8 cellular contexts compared by ENCODE assay signal in the genomic region with DNA sequence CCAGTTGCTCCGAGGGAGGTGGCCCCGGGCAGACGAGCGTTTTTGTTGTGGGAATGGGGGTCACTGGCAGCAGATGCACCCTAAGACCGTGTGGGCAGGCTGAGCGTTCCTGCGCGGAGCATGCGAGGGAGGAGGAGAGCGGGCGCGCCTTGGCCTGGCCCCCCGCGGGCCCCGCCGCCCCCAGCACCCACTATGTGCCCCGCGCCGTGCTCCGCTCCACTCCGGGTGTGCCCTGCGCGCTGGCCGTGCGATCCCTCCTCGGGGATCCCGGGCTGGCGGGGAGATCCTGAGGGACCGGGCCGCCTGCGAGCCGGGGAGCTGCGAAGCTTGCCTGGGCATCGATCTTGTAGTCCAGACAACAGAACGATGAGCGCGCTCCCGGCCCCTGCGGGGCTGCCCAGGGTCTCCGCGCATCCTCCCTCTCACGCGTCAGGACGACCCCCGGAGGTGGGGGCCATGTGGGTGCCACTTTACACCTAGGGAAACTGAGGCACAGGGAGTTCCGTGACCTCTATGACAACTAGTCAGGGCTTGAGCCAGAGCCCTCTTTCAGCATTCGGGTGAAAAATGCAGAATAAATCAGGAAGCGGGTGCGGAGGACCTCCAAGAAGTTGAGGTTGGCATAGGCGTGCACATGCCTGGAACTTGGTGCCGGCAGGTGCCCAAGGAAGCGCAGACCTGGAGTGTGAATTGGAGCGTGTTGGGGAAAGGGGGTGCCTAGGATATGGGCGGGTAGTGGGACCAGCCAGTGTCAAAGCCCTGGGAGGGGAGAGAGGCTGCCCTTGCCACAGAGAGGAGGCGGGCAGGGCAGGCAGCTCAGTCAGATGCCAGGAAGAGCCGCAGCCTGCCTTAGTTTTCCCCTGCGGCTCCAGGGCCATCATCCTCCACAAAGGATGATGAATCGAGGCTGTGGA. TPM values are rescaled to one million over a fixed set of nuclear protein-coding genes. Genes with fewer than 3 reads are reported as not detected.
DNase-seq lines count a peak whose midpoint lies in the region; ATAC-seq, FAIRE-seq and TF ChIP-seq lines count a peak whose summit lies in the region.

No MANE protein-coding gene starts in this region.

- peak overlapping the region; percentile 98 for H3K4me2 ChIP-seq in DND-41 (ENCODE audit: insufficient read depth, low read length)

- peak overlapping the region; percentile 96 for H2AFZ ChIP-seq in DND-41 (ENCODE audit: low read depth, low read length)

- no peaks in the 10 kb centered on the region for H3K9me3 ChIP-seq in DND-41 (ENCODE audit: insufficient read depth, low read length, severe bottlenecking)
- H3K9me3 ChIP-seq in HUES48 (ENCODE audit: control insufficient read depth, insufficient read depth, low read length), result no peaks in the 10 kb centered on the region
- no peaks in the 10 kb centered on the region for H3K9me3 ChIP-seq in adrenal gland (replicated peaks in 1 of 3)
- no peaks in the 10 kb centered on the region for H3K9me3 ChIP-seq in iPS-20b (ENCODE audit: insufficient read depth, low read depth, low read length)

- no peak for FAIRE-seq in H54 (lab: Jason Lieb, UNC)

- peak overlapping the region; percentile 92 for H3K27ac Mint-ChIP-seq in stimulated activated effector memory CD8-positive, alpha-beta T cell treated with anti-CD3 and anti-CD28 coated beads, Interleukin-12 subunit alpha, Interleukin-12 subunit beta, amount 100 ng/mL, for 72 hours

- WGBS in adrenal gland, 4 donors, result 10 to 36% (median 19%) methylated on average over 18 to 58 of the region's 58 CpGs

- H3K9me3 Mint-ChIP-seq in stimulated activated effector memory CD8-positive, alpha-beta T cell treated with anti-CD3 and anti-CD28 coated beads, Interleukin-12 subunit alpha, Interleukin-12 subunit beta, amount 100 ng/mL, for 72 hours, result no peaks in the 10 kb centered on the region

- H3K36me3 ChIP-seq in DND-41 (ENCODE audit: insufficient read depth, low read length) (no peaks in the 10 kb centered on the region; the same call in 1 of the 2 replicates), HUES48 (ENCODE audit: control insufficient read depth, insufficient read depth, low read length) (no peaks in the 10 kb centered on the region), adrenal gland (replicated peaks in 1 of 2) (no peaks in the 10 kb centered on the region), iPS-20b (ENCODE audit: insufficient read depth, low read depth, low read length) (no peaks in the 10 kb centered on the region)

- peaks cover 41% of the 10 kb centered on the region for H3K4me1 Mint-ChIP-seq in stimulated activated effector memory CD8-positive, alpha-beta T cell treated with anti-CD3 and anti-CD28 coated beads, Interleukin-12 subunit alpha, Interleukin-12 subunit beta, amount 100 ng/mL, for 72 hours

- H3K9ac ChIP-seq in DND-41 (ENCODE audit: low read depth, low read length), result peak overlapping the region; percentile 82
- peak overlapping the region; percentile 98 for H3K9ac ChIP-seq in HUES48 (ENCODE audit: low read depth, low read length)
- H3K9ac ChIP-seq in iPS-20b (ENCODE audit: low read depth, low read length), result peak overlapping the region; percentile 94

- in situ Hi-C loops in ACHN (cut with HindIII; ENCODE audit: low pct_ligation_motif_present, low pct_unique_long_range_greater_than_20kb, low sequenced_read_pairs), result no loop called here

- TF ChIP-seq POLR2A in adrenal gland (IDR thresholded peaks at IDR 0.05), result no peak
- no peak for TF ChIP-seq POLR2A in H54 (IDR thresholded peaks at IDR 0.05; ENCODE audit: low read depth, low read length)

- H4K20me1 ChIP-seq in DND-41 (ENCODE audit: insufficient read depth, low read length), result peaks cover 18% of the 10 kb centered on the region

- peaks cover 33% of the 10 kb centered on the region for H3K36me3 Mint-ChIP-seq in stimulated activated effector memory CD8-positive, alpha-beta T cell treated with anti-CD3 and anti-CD28 coated beads, Interleukin-12 subunit alpha, Interleukin-12 subunit beta, amount 100 ng/mL, for 72 hours

- H3K4me1 ChIP-seq in DND-41 (ENCODE audit: insufficient read depth, low read length) (peaks cover 33% of the 10 kb centered on the region), HUES48 (ENCODE audit: control insufficient read depth, insufficient read depth, low read length) (peaks cover 19% of the 10 kb centered on the region), adrenal gland (replicated peaks in 1 of 2) (peaks cover 13 to 30% of the 10 kb centered on the region in 2 donors), iPS-20b (ENCODE audit: insufficient read depth, low read length) (peaks cover 9% of the 10 kb centered on the region; the same call in 1 of the 2 replicates)

- H3K27ac ChIP-seq in DND-41 (ENCODE audit: low read length) (peak overlapping the region; percentile 91), HUES48 (ENCODE audit: low read depth, low read length) (peak overlapping the region; percentile 98), adrenal gland (peak overlapping the region; percentile 85 to 100 (median 98)), iPS-20b (ENCODE audit: low read length) (peak overlapping the region; percentile 65)

- H3K79me2 ChIP-seq in DND-41 (ENCODE audit: insufficient read depth, low read length), result peaks cover 33% of the 10 kb centered on the region

- H3K4me3 ChIP-seq in DND-41 (ENCODE audit: low read depth in 1 of 2, low read length in 2 of 2), result peak overlapping the region; percentile 66 to 89
- H3K4me3 ChIP-seq in HUES48 (ENCODE audit: low read depth, low read length), result peak overlapping the region; percentile 70
- peak overlapping the region in 3 of 4 donors; percentile 18 to 95 (median 57) for H3K4me3 ChIP-seq in adrenal gland
- peak overlapping the region; percentile 75 for H3K4me3 ChIP-seq in iPS-20b (ENCODE audit: low read length)

- ATAC-seq in DND-41 (ENCODE audit: insufficient read depth, low read depth), result peak; percentile 35
- ATAC-seq in stimulated activated effector memory CD8-positive, alpha-beta T cell treated with anti-CD3 and anti-CD28 coated beads, Interleukin-12 subunit alpha, Interleukin-12 subunit beta, amount 100 ng/mL, for 72 hours, result peak; percentile 22

- TF ChIP-seq CTCF in DND-41 (IDR thresholded peaks at IDR 0.05; ENCODE audit: borderline replicate concordance, extremely low read depth, low read length, poor library complexity, severe bottlenecking) (no peak), adrenal gland (IDR thresholded peaks at IDR 0.05) (no peak)

- intact Hi-C loops in adrenal gland (cut with DNase I), result no loop called here

- H3K4me3 Mint-ChIP-seq in stimulated activated effector memory CD8-positive, alpha-beta T cell treated with anti-CD3 and anti-CD28 coated beads, Interleukin-12 subunit alpha, Interleukin-12 subunit beta, amount 100 ng/mL, for 72 hours, result peak overlapping the region; percentile 88

- no peaks in the 10 kb centered on the region for H3K27me3 ChIP-seq in DND-41 (ENCODE audit: insufficient read depth, low read length, poor library complexity)
- peaks cover 4% of the 10 kb centered on the region; the same call in 1 of the 2 replicates for H3K27me3 ChIP-seq in HUES48 (ENCODE audit: control insufficient read depth, insufficient read depth, low read length)
- H3K27me3 ChIP-seq in adrenal gland, result no peaks in the 10 kb centered on the region
- peaks cover 9% of the 10 kb centered on the region for H3K27me3 ChIP-seq in iPS-20b (ENCODE audit: insufficient read depth, low read length)

- DNase-seq in DND-41 (no peak), adrenal gland (peak; percentile 25 to 67 (median 31)), H54 (ENCODE audit: insufficient read length, low spot score) (no peak), ACHN (no peak), cerebellar nuclear complex (lab: John Stamatoyannopoulos, UW) (no peak)
- DNase-seq in stimulated activated effector memory CD8-positive, alpha-beta T cell treated with anti-CD3 and anti-CD28 coated beads, Interleukin-12 subunit alpha, Interleukin-12 subunit beta, amount 100 ng/mL, for 72 hours (ENCODE audit: low spot score in 2 of 2), result no peak

RNA-seq across cellular contexts. Expression of a gene that starts 1.3 kb away (rescaled TPM):
- total RNA-seq in adrenal gland, result 100 to 1,000 TPM in 1 of 8 donors, 10 to 100 TPM in 7; 22.6 to 121 (median 36.9) TPM
- polyA plus RNA-seq in adrenal gland, result 10 to 100 TPM; 23.3 to 45.1 (median 30.2) TPM

RNA-seq across cellular contexts. Expression of a gene that starts 57.3 kb away (rescaled TPM):
- 10 to 100 TPM; 18.7 to 41.2 (median 27.2) TPM for total RNA-seq in adrenal gland
- polyA plus RNA-seq in adrenal gland, result 10 to 100 TPM; 23.4 to 46.5 (median 27.3) TPM

Comparison
In these comparisons a context has a peak if more than half of its experiments do, and no peak if none do; other contexts are left out.
1. DNase-seq: peak in adrenal gland (7 of 7); none in DND-41 (single experiment), stimulated activated effector memory CD8-positive, alpha-beta T cell treated with anti-CD3 and anti-CD28 coated beads, Interleukin-12 subunit alpha, Interleukin-12 subunit beta, amount 100 ng/mL, for 72 hours (0 of 2), H54 (single experiment), ACHN (single experiment) and cerebellar nuclear complex (0 of 2).
2. Peak in every context shown above with its lines, with median percentiles within 50 percentile points of each other: H3K27ac ChIP-seq, H3K4me3 ChIP-seq and H3K9ac ChIP-seq.